In the genomic region with DNA sequence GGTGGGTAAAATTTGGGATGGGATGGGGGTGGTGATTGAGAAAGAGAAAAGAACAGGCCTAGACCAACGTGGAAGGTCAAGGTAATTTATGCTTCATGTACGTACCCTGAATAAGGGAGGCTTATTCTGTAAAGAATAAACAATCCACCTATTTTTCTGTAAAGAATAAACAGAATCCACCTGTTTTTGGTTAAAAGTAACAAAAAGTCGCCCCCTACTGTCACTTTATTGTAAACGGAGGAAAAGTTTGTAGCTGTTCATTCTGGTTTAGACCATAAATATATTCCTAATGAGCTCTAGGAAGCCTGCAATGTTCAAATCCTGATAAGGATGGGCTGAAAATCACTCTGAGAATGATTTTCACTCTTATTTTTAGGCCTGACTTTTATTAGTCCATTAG, we compare ENCODE assay signal across 10 cellular contexts. TPM values are rescaled to one million over a fixed set of nuclear protein-coding genes. Genes with fewer than 3 reads are reported as not detected.
A peak's percentile ranks its signal among the peaks of the same experiment; 100 is the strongest.
DNase-seq lines count a peak whose midpoint lies in the region; ATAC-seq and TF ChIP-seq lines count a peak whose summit lies in the region.
"Had no signal": no experiment of that assay in that cellular context is flagged by ENCODE, and none has a peak within 500 bp of the region (broad histone marks: within the 10 kb centered on the region; RNA-seq: fewer than 3 reads in every experiment).

No MANE protein-coding gene starts in this region.

- peaks cover 21% of the 10 kb centered on the region for H3K36me3 Mint-ChIP-seq in CD4-positive, alpha-beta T cell (ENCODE audit: low read depth)
- peaks cover 8% of the 10 kb centered on the region for H3K36me3 Mint-ChIP-seq in T-helper 2 cell treated with Interferon-gamma antibody and Interleukin-4, amounts not matched to agents 5 μg/mL and 100 μg/mL, for 36 hours (ENCODE audit: low read depth)
- H3K36me3 Mint-ChIP-seq in activated T-helper 2 cell treated with anti-CD3 and anti-CD28 coated beads, Interferon-gamma antibody, Interleukin-2, Interleukin-4, amounts not matched to agents 10 μg/mL and 5 μg/mL and 100 μg/mL, durations not matched to agents 14 hours and 24 hours and 36 hours (ENCODE audit: low read depth), result peaks cover 11% of the 10 kb centered on the region

- no peaks in the 10 kb centered on the region for H3K9me3 Mint-ChIP-seq in CD4-positive, alpha-beta T cell
- H3K9me3 Mint-ChIP-seq in T-helper 2 cell treated with Interferon-gamma antibody and Interleukin-4, amounts not matched to agents 5 μg/mL and 100 μg/mL, for 36 hours, result no peaks in the 10 kb centered on the region
- H3K9me3 Mint-ChIP-seq in activated T-helper 2 cell treated with anti-CD3 and anti-CD28 coated beads, Interferon-gamma antibody, Interleukin-2, Interleukin-4, amounts not matched to agents 10 μg/mL and 5 μg/mL and 100 μg/mL, durations not matched to agents 14 hours and 24 hours and 36 hours, result no peaks in the 10 kb centered on the region

- no peak overlapping the region for H3K27ac Mint-ChIP-seq in CD4-positive, alpha-beta T cell
- no peak overlapping the region for H3K27ac Mint-ChIP-seq in T-helper 2 cell treated with Interferon-gamma antibody and Interleukin-4, amounts not matched to agents 5 μg/mL and 100 μg/mL, for 36 hours
- no peak overlapping the region for H3K27ac Mint-ChIP-seq in activated T-helper 2 cell treated with anti-CD3 and anti-CD28 coated beads, Interferon-gamma antibody, Interleukin-2, Interleukin-4, amounts not matched to agents 10 μg/mL and 5 μg/mL and 100 μg/mL, durations not matched to agents 14 hours and 24 hours and 36 hours

- no peaks in the 10 kb centered on the region for H3K9me3 ChIP-seq in CD4-positive, alpha-beta T cell (ENCODE audit: control insufficient read depth, low read length)

- peak; percentile 50 for TF ChIP-seq CTCF in CD4-positive, alpha-beta T cell (IDR thresholded peaks at IDR 0.05)
- TF ChIP-seq CTCF in HL-60 (IDR thresholded peaks at IDR 0.05; ENCODE audit: insufficient read depth, low read length), result peak; percentile 32
- TF ChIP-seq CTCF in astrocyte of the cerebellum (IDR thresholded peaks at IDR 0.05; ENCODE audit: low read depth, low read length, missing control alignments), result peak; percentile 39

- DNase-seq in CD4-positive, alpha-beta T cell, result no peak
- no peak for DNase-seq in HL-60 (ENCODE audit: low read depth in 1 of 2, low spot score in 1 of 2)
- no peak for DNase-seq in astrocyte of the cerebellum (ENCODE audit: low read depth)
- peak; percentile 34 to 53 for DNase-seq in lung microvascular endothelial cell (ENCODE audit: low read depth in 2 of 2)
- no peak for DNase-seq in T-helper 2 cell treated with Interferon-gamma antibody and Interleukin-4, amounts not matched to agents 5 μg/mL and 100 μg/mL, for 36 hours (ENCODE audit: low spot score)
- DNase-seq in dedifferentiated amniotic fluid mesenchymal stem cell (ENCODE audit: extremely low spot score), result no peak
- DNase-seq in activated T-helper 2 cell treated with anti-CD3 and anti-CD28 coated beads, Interferon-gamma antibody, Interleukin-2, Interleukin-4, amounts not matched to agents 10 μg/mL and 5 μg/mL and 100 μg/mL, durations not matched to agents 14 hours and 24 hours and 36 hours (ENCODE audit: low spot score), result no peak
- DNase-seq: effector memory CD4-positive, alpha-beta T cell; stimulated activated CD4-positive, alpha-beta T cell treated with anti-CD3 and anti-CD28 coated beads, Interleukin-2, amount 100 ng/mL, for 48 hours had no signal

- CTCF ChIA-PET in CD4-positive, alpha-beta T cell (lab: Charles Lee), result interaction anchor here (0.6 to 1.0 kb wide), 4 partner anchors 22 to 969 kb away, joined by 3 to 5 read pairs (median 4); no protein-coding TSS in a partner anchor

- POLR2A ChIA-PET in CD4-positive, alpha-beta T cell (lab: Charles Lee), result interaction anchor here (1.0 kb wide), 1 partner anchor 24 kb away, joined by 3 read pairs; the partner anchor contains the start of gene BLOC1S6

- H3K27me3 Mint-ChIP-seq in CD4-positive, alpha-beta T cell, result no peaks in the 10 kb centered on the region
- no peaks in the 10 kb centered on the region for H3K27me3 Mint-ChIP-seq in T-helper 2 cell treated with Interferon-gamma antibody and Interleukin-4, amounts not matched to agents 5 μg/mL and 100 μg/mL, for 36 hours (ENCODE audit: low read depth)
- H3K27me3 Mint-ChIP-seq in activated T-helper 2 cell treated with anti-CD3 and anti-CD28 coated beads, Interferon-gamma antibody, Interleukin-2, Interleukin-4, amounts not matched to agents 10 μg/mL and 5 μg/mL and 100 μg/mL, durations not matched to agents 14 hours and 24 hours and 36 hours (ENCODE audit: low read depth), result no peaks in the 10 kb centered on the region

- H3K4me3 Mint-ChIP-seq in CD4-positive, alpha-beta T cell, result no peak overlapping the region
- no peak overlapping the region for H3K4me3 Mint-ChIP-seq in T-helper 2 cell treated with Interferon-gamma antibody and Interleukin-4, amounts not matched to agents 5 μg/mL and 100 μg/mL, for 36 hours
- no peak overlapping the region for H3K4me3 Mint-ChIP-seq in activated T-helper 2 cell treated with anti-CD3 and anti-CD28 coated beads, Interferon-gamma antibody, Interleukin-2, Interleukin-4, amounts not matched to agents 10 μg/mL and 5 μg/mL and 100 μg/mL, durations not matched to agents 14 hours and 24 hours and 36 hours (ENCODE audit: low read depth)

- intact Hi-C loops in CD4-positive, alpha-beta T cell (cut with DNase I, micrococcal nuclease), result loop anchor here in 1 of 2 experiments (5.0 to 10.0 kb wide), 2 partner anchors 89 to 447 kb away; partner anchors contain the start of gene SLC30A4
- intact Hi-C loops in activated T-helper 2 cell treated with anti-CD3 and anti-CD28 coated beads, Interferon-gamma antibody, Interleukin-2, Interleukin-4, amounts not matched to agents 10 μg/mL and 5 μg/mL and 100 μg/mL, durations not matched to agents 14 hours and 24 hours and 36 hours (cut with micrococcal nuclease), result loop anchor here (5.0 kb wide), 1 partner anchor 89 kb away; the partner anchor contains the start of gene SLC30A4

- in situ Hi-C loops in astrocyte of the cerebellum (cut with HindIII; ENCODE audit: low sequenced_read_pairs), result no loop called here

- ATAC-seq in CD4-positive, alpha-beta T cell (ENCODE audit: poor library complexity), result no peak
- ATAC-seq in HG03432 (IDR thresholded peaks at IDR 0.05; ENCODE audit: unreplicated experiment), result no peak

- H3K4me3 ChIP-seq in HL-60 (replicated peaks; ENCODE audit: insufficient read depth, low read length) (no peak overlapping the region), astrocyte of the cerebellum (ENCODE audit: low read depth, low read length) (no peak overlapping the region)

- no peak overlapping the region for H3K27ac ChIP-seq in CD4-positive, alpha-beta T cell (ENCODE audit: low read depth, low read length)
- no peak overlapping the region for H3K27ac ChIP-seq in HL-60 (replicated peaks)

- H3K27me3 ChIP-seq in CD4-positive, alpha-beta T cell (ENCODE audit: control insufficient read depth, insufficient read depth, low read length), result no peaks in the 10 kb centered on the region
- H3K27me3 ChIP-seq in HL-60 (ENCODE audit: insufficient read depth, poor library complexity, severe bottlenecking), result no peaks in the 10 kb centered on the region

- H3K4me1 Mint-ChIP-seq in CD4-positive, alpha-beta T cell (ENCODE audit: low read depth), result no peaks in the 10 kb centered on the region
- H3K4me1 Mint-ChIP-seq in T-helper 2 cell treated with Interferon-gamma antibody and Interleukin-4, amounts not matched to agents 5 μg/mL and 100 μg/mL, for 36 hours (ENCODE audit: low read depth), result peaks cover 8% of the 10 kb centered on the region
- H3K4me1 Mint-ChIP-seq in activated T-helper 2 cell treated with anti-CD3 and anti-CD28 coated beads, Interferon-gamma antibody, Interleukin-2, Interleukin-4, amounts not matched to agents 10 μg/mL and 5 μg/mL and 100 μg/mL, durations not matched to agents 14 hours and 24 hours and 36 hours (ENCODE audit: low read depth), result peaks cover 7% of the 10 kb centered on the region

RNA-seq across cellular contexts. Expression of gene SQOR, which starts 23.5 kb away (rescaled TPM):
- total RNA-seq in CD4-positive, alpha-beta T cell, result 10 to 100 TPM; 14.0 to 16.9 TPM
- total RNA-seq in lung microvascular endothelial cell, result 118 and 162 TPM in 2 replicates
- total RNA-seq in activated T-helper 2 cell treated with anti-CD3 and anti-CD28 coated beads, Interferon-gamma antibody, Interleukin-2, Interleukin-4, amounts not matched to agents 10 μg/mL and 5 μg/mL and 100 μg/mL, durations not matched to agents 14 hours and 24 hours and 36 hours, result 111 and 115 TPM in 2 replicates

RNA-seq across cellular contexts. Expression of gene BLOC1S6, which starts 24.1 kb away (rescaled TPM):
- 10 to 100 TPM; 68.5 TPM for total RNA-seq in CD4-positive, alpha-beta T cell
- total RNA-seq in lung microvascular endothelial cell, result 55.1 and 55.2 TPM in 2 replicates
- total RNA-seq in activated T-helper 2 cell treated with anti-CD3 and anti-CD28 coated beads, Interferon-gamma antibody, Interleukin-2, Interleukin-4, amounts not matched to agents 10 μg/mL and 5 μg/mL and 100 μg/mL, durations not matched to agents 14 hours and 24 hours and 36 hours, result 49.7 and 50.2 TPM in 2 replicates

Comparison
In these comparisons a context has a peak if more than half of its experiments do, and no peak if none do; other contexts are left out.
1. DNase-seq: peak in lung microvascular endothelial cell (2 of 2); none in CD4-positive, alpha-beta T cell (0 of 10), HL-60 (0 of 2), astrocyte of the cerebellum (single experiment), T-helper 2 cell treated with Interferon-gamma antibody and Interleukin-4, amounts not matched to agents 5 μg/mL and 100 μg/mL, for 36 hours (single experiment), dedifferentiated amniotic fluid mesenchymal stem cell (single experiment) and activated T-helper 2 cell treated with anti-CD3 and anti-CD28 coated beads, Interferon-gamma antibody, Interleukin-2, Interleukin-4, amounts not matched to agents 10 μg/mL and 5 μg/mL and 100 μg/mL, durations not matched to agents 14 hours and 24 hours and 36 hours (single experiment).
2. Peak in every context shown above with its lines, with median percentiles within 50 percentile points of each other: CTCF ChIP-seq.